16 cellular contexts compared by ENCODE assay signal in the genomic region with DNA sequence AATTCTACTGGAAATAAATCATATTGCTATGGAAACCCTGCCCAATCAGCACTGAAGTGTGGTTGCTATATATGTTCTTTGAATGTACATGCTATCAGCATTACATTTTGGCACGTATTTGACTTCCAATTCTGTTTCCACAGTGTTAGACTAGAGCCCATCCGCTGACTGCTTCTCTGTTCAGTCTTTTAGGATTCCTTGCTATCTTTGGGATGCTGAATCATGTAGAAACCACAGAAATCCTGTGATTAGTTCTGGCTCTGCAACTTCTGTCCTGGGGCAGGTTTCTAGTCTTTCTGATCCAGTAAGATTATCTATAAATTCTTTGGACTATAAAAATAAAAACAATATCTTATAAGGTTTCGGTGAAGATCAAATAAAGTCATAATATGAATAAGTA.
DNase-seq lines count a peak whose midpoint lies in the region; ATAC-seq and TF ChIP-seq lines count a peak whose summit lies in the region.
"Had no signal": no experiment of that assay in that cellular context is flagged by ENCODE, and none has a peak within 500 bp of the region (broad histone marks: within the 10 kb centered on the region; RNA-seq: fewer than 3 reads in every experiment).

No MANE protein-coding gene starts in this region.

- peaks cover 11% of the 10 kb centered on the region for H3K36me3 Mint-ChIP-seq in endothelial cell (ENCODE audit: low read depth, unreplicated experiment)
- H3K36me3 Mint-ChIP-seq in activated CD4-positive, alpha-beta T cell treated with anti-CD3 and anti-CD28 coated beads, Interleukin-2, amount 10 ng/mL, durations not matched to agents 7 days and 5 days (ENCODE audit: low read depth), result no peaks in the 10 kb centered on the region

- H3K4me2 ChIP-seq in GM23248 (ENCODE audit: unreplicated experiment), result peak overlapping the region; percentile 56

- ATAC-seq in omental fat pad (ENCODE audit: low FRiP score), result no peak
- ATAC-seq: left ventricle myocardium superior; naive thymus-derived CD4-positive, alpha-beta T cell had no signal

- peak overlapping the region; percentile 65 for H3K27ac ChIP-seq in GM23248
- H3K27ac ChIP-seq in SJSA1, result peak overlapping the region; percentile 81
- H3K27ac ChIP-seq in epithelial cell of prostate, result peak overlapping the region; percentile 62
- H3K27ac ChIP-seq: esophagus muscularis mucosa, HL-60, prostate gland had no signal

- H4K20me1 ChIP-seq in GM23248 (ENCODE audit: insufficient read depth), result no peaks in the 10 kb centered on the region

- H3K4me1 ChIP-seq in GM23248 (ENCODE audit: insufficient read depth) (peaks cover 59% of the 10 kb centered on the region), SJSA1 (replicated peaks) (peaks cover 62% of the 10 kb centered on the region)
- H3K4me1 ChIP-seq: esophagus muscularis mucosa, prostate gland had no signal

- no peaks in the 10 kb centered on the region for H3K4me1 Mint-ChIP-seq in endothelial cell (ENCODE audit: unreplicated experiment)
- H3K4me1 Mint-ChIP-seq in activated CD4-positive, alpha-beta T cell treated with anti-CD3 and anti-CD28 coated beads, Interleukin-2, amount 10 ng/mL, durations not matched to agents 7 days and 5 days, result no peaks in the 10 kb centered on the region
- H3K4me1 Mint-ChIP-seq: naive thymus-derived CD4-positive, alpha-beta T cell had no signal

- no peak overlapping the region for H3K9ac ChIP-seq in GM23248

- whole genome bisulfite sequencing in GM23248 (ENCODE audit: low coverage in 1 of 2, low lambda C conversion rate in 2 of 2, missing lambda C conversion rate in 2 of 2), 2 experiments, result 72 to 74% methylated on average over 3 of the region's 3 CpGs

- POLR2A ChIA-PET in activated CD4-positive, alpha-beta T cell treated with anti-CD3 and anti-CD28 coated beads, Interleukin-2, amount 10 ng/mL, durations not matched to agents 7 days and 5 days (lab: Charles Lee), result no interaction called here

- peaks cover 58% of the 10 kb centered on the region for H3F3A ChIP-seq in GM23248 (ENCODE audit: insufficient read depth)

- H3K36me3 ChIP-seq in GM23248 (ENCODE audit: low read depth) (no peaks in the 10 kb centered on the region), SJSA1 (0 out of 2 replicates have a peak, but pooled peaks cover 4% of the 10 kb centered on the region)
- H3K36me3 ChIP-seq: esophagus muscularis mucosa, prostate gland had no signal

- no peaks in the 10 kb centered on the region for H3K79me2 ChIP-seq in GM23248 (ENCODE audit: insufficient read depth)

- in situ Hi-C loops in GM23248 (cut with MboI), result no loop called here

- H3K4me3 Mint-ChIP-seq in endothelial cell (ENCODE audit: unreplicated experiment), result no peak overlapping the region
- no peak overlapping the region for H3K4me3 Mint-ChIP-seq in activated CD4-positive, alpha-beta T cell treated with anti-CD3 and anti-CD28 coated beads, Interleukin-2, amount 10 ng/mL, durations not matched to agents 7 days and 5 days
- H3K4me3 Mint-ChIP-seq: naive thymus-derived CD4-positive, alpha-beta T cell had no signal

- TF ChIP-seq CTCF in endothelial cell (IDR thresholded peaks at IDR 0.05; ENCODE audit: unreplicated experiment) (no peak), omental fat pad (IDR thresholded peaks at IDR 0.05) (no peak)

- no peak overlapping the region for H2AFZ ChIP-seq in GM23248

- H3K9me2 ChIP-seq in GM23248 (ENCODE audit: insufficient read depth), result no peaks in the 10 kb centered on the region

- no peak overlapping the region for H3K4me3 ChIP-seq in GM23248
- no peak overlapping the region for H3K4me3 ChIP-seq in SJSA1
- H3K4me3 ChIP-seq: esophagus muscularis mucosa, prostate gland had no signal

- H3K9me3 Mint-ChIP-seq in endothelial cell (ENCODE audit: unreplicated experiment), result peaks cover 2% of the 10 kb centered on the region
- H3K9me3 Mint-ChIP-seq in activated CD4-positive, alpha-beta T cell treated with anti-CD3 and anti-CD28 coated beads, Interleukin-2, amount 10 ng/mL, durations not matched to agents 7 days and 5 days, result peaks cover 2% of the 10 kb centered on the region

- DNase-seq in GM23248 (peak; percentile 77), SJSA1 (ENCODE audit: low read depth in 1 of 2, low spot score in 2 of 2) (peak in 1 of 2 experiments; percentile 42), epithelial cell of prostate (ENCODE audit: low read depth, low spot score) (no peak), non-pigmented ciliary epithelial cell (ENCODE audit: low read depth) (peak; percentile 71), endothelial cell (ENCODE audit: low spot score) (no peak), SW480 (ENCODE audit: low spot score) (no peak), omental fat pad (ENCODE audit: low spot score) (no peak)
- DNase-seq in activated CD4-positive, alpha-beta T cell treated with anti-CD3 and anti-CD28 coated beads, Interleukin-2, amount 10 ng/mL, durations not matched to agents 7 days and 5 days, result no peak
- DNase-seq: left ventricle myocardium superior; naive thymus-derived CD4-positive, alpha-beta T cell; NCI-H146; NCI-H446 had no signal

- H3K27ac Mint-ChIP-seq in endothelial cell (ENCODE audit: unreplicated experiment), result no peak overlapping the region
- no peak overlapping the region for H3K27ac Mint-ChIP-seq in activated CD4-positive, alpha-beta T cell treated with anti-CD3 and anti-CD28 coated beads, Interleukin-2, amount 10 ng/mL, durations not matched to agents 7 days and 5 days
- H3K27ac Mint-ChIP-seq: activated T-helper 2 cell treated with anti-CD3 and anti-CD28 coated beads, Interferon-gamma antibody, Interleukin-2, Interleukin-4, amounts not matched to agents 10 μg/mL and 5 μg/mL and 100 μg/mL, durations not matched to agents 14 hours and 24 hours and 36 hours; naive thymus-derived CD4-positive, alpha-beta T cell had no signal

- H3K27me3 ChIP-seq in GM23248 (replicated peaks; ENCODE audit: insufficient read depth), result no peaks in the 10 kb centered on the region
- no peaks in the 10 kb centered on the region for H3K27me3 ChIP-seq in SJSA1 (replicated peaks)
- H3K27me3 ChIP-seq: esophagus muscularis mucosa had no signal

- peaks cover 1% of the 10 kb centered on the region for H3K27me3 Mint-ChIP-seq in endothelial cell (ENCODE audit: unreplicated experiment)
- H3K27me3 Mint-ChIP-seq in activated CD4-positive, alpha-beta T cell treated with anti-CD3 and anti-CD28 coated beads, Interleukin-2, amount 10 ng/mL, durations not matched to agents 7 days and 5 days, result peaks cover 38% of the 10 kb centered on the region

- no peaks in the 10 kb centered on the region for H3K9me3 ChIP-seq in GM23248 (ENCODE audit: low read depth)
- peaks cover 15% of the 10 kb centered on the region for H3K9me3 ChIP-seq in SJSA1 (replicated peaks)
- H3K9me3 ChIP-seq: prostate gland had no signal

- CTCF ChIA-PET in activated CD4-positive, alpha-beta T cell treated with anti-CD3 and anti-CD28 coated beads, Interleukin-2, amount 10 ng/mL, durations not matched to agents 7 days and 5 days (lab: Charles Lee), result no interaction called here

Comparison
In these comparisons a context has a peak if more than half of its experiments do, and no peak if none do; other contexts are left out.
1. DNase-seq: peak in GM23248 (single experiment) and non-pigmented ciliary epithelial cell (single experiment); none in epithelial cell of prostate (single experiment), endothelial cell (single experiment), SW480 (single experiment), omental fat pad (single experiment) and activated CD4-positive, alpha-beta T cell treated with anti-CD3 and anti-CD28 coated beads, Interleukin-2, amount 10 ng/mL, durations not matched to agents 7 days and 5 days (single experiment).
2. Peak in every context shown above with its lines, with median percentiles within 50 percentile points of each other: H3K27ac ChIP-seq.